Comparison of ENCODE assay signal across 3 cellular contexts in the genomic region with DNA sequence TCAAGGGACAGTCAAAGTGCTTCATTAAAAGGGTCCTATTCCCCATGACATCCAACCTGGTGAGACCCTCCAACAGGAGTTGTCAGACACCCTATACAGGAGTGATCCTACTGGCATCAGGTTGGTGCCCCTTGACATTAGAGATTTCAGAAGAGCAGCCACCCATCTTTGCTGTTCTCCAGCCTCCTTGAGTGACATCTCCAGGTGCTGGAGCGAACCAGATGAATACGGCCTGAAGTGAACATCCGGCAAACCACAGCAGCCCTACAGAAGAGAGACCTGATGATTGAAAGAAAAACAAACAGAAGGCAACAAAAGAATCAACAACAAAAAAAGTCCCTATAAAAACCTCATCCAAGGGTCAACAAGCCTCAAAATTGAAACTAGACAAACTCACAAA.
"Had no signal": no experiment of that assay in that cellular context is flagged by ENCODE, and none has a peak within 500 bp of the region (broad histone marks: within the 10 kb centered on the region; RNA-seq: fewer than 3 reads in every experiment).

No MANE protein-coding gene starts in this region.

- H3K4me3 ChIP-seq: GM12878 had no signal

- DNase-seq: GDM1, GF-D8 had no signal

- ATAC-seq: GM12878 had no signal
